11 cellular contexts compared by ENCODE assay signal in genomic region chr3:56157693-56158092, GRCh38.
A peak's percentile ranks its signal among the peaks of the same experiment; 100 is the strongest.
DNase-seq lines count a peak whose midpoint lies in the region; ATAC-seq and TF ChIP-seq lines count a peak whose summit lies in the region.
"Had no signal": no experiment of that assay in that cellular context is flagged by ENCODE, and none has a peak within 500 bp of the region (broad histone marks: within the 10 kb centered on the region; RNA-seq: fewer than 3 reads in every experiment).

No MANE protein-coding gene starts in this region.

- H3K27me3 ChIP-seq in HL-60 (ENCODE audit: insufficient read depth, poor library complexity, severe bottlenecking) = no peaks in the 10 kb centered on the region
- H3K27me3 ChIP-seq in mammary epithelial cell (ENCODE audit: insufficient read depth, low read length) = peaks cover 2% of the 10 kb centered on the region
- H3K27me3 ChIP-seq: gastrocnemius medialis, transverse colon had no signal

- peaks cover 11% of the 10 kb centered on the region for H3K9me3 Mint-ChIP-seq in stimulated activated memory B cell treated with anti-CD40 and anti-IgM and Interleukin-4, amounts not matched to agents 10 μg/mL and 1 μg/mL and 100 μg/mL, for 72 hours

- in situ Hi-C loops in mammary epithelial cell (cut with MboI; ENCODE audit: low sequenced_read_pairs in 2 of 2) = no loop called here

- H3K27ac ChIP-seq in HL-60 (replicated peaks) (peak overlapping the region; percentile 54), mammary epithelial cell (ENCODE audit: insufficient read depth, low read depth, low read length) (no peak overlapping the region)
- H3K27ac ChIP-seq: gastrocnemius medialis, transverse colon had no signal

- H3K36me3 ChIP-seq in mammary epithelial cell (ENCODE audit: insufficient read depth, low read length) = no peaks in the 10 kb centered on the region
- H3K36me3 ChIP-seq: gastrocnemius medialis, transverse colon had no signal

- no peak overlapping the region for H3K4me2 ChIP-seq in mammary epithelial cell (ENCODE audit: insufficient read depth, low read depth, low read length)

- dilution Hi-C loops in mammary epithelial cell (cut with HindIII; ENCODE audit: low sequenced_read_pairs) = no loop called here

- H3K4me3 Mint-ChIP-seq in stimulated activated memory B cell treated with anti-CD40 and anti-IgM and Interleukin-4, amounts not matched to agents 10 μg/mL and 1 μg/mL and 100 μg/mL, for 72 hours = no peak overlapping the region

- TF ChIP-seq CTCF in HL-60 (IDR thresholded peaks at IDR 0.05; ENCODE audit: insufficient read depth, low read length) (no peak), mammary epithelial cell (conservative IDR thresholded peaks at IDR 0.05 in 1 of 2, IDR thresholded peaks at IDR 0.05 in 1 of 2; ENCODE audit: extremely low read depth in 1 of 2, insufficient read depth in 1 of 2, low read depth in 1 of 2, low read length in 2 of 2) (no peak)

- H3K27me3 Mint-ChIP-seq in stimulated activated memory B cell treated with anti-CD40 and anti-IgM and Interleukin-4, amounts not matched to agents 10 μg/mL and 1 μg/mL and 100 μg/mL, for 72 hours = no peaks in the 10 kb centered on the region

- intact Hi-C loops in mammary epithelial cell (cut with micrococcal nuclease) = no loop called here

- 57% methylated on average over 3 of the region's 3 CpGs for WGBS in mammary epithelial cell (ENCODE audit: low coverage, missing lambda C conversion rate)

- H3K9ac ChIP-seq in mammary epithelial cell (ENCODE audit: insufficient read depth, low read length) = no peak overlapping the region

- no peaks in the 10 kb centered on the region for H3K79me2 ChIP-seq in mammary epithelial cell (ENCODE audit: insufficient read depth, low read length)

- no peak overlapping the region for H3K4me3 ChIP-seq in HL-60 (replicated peaks; ENCODE audit: insufficient read depth, low read length)
- H3K4me3 ChIP-seq in mammary epithelial cell (replicated peaks in 1 of 3; ENCODE audit: insufficient read depth in 1 of 3, low read depth in 2 of 3, low read length in 3 of 3) = no peak overlapping the region
- H3K4me3 ChIP-seq: gastrocnemius medialis, transverse colon had no signal

- H3K4me1 ChIP-seq in mammary epithelial cell (ENCODE audit: insufficient read depth, low read length) = no peaks in the 10 kb centered on the region
- H3K4me1 ChIP-seq: gastrocnemius medialis, transverse colon had no signal

- H3K27ac Mint-ChIP-seq in stimulated activated memory B cell treated with anti-CD40 and anti-IgM and Interleukin-4, amounts not matched to agents 10 μg/mL and 1 μg/mL and 100 μg/mL, for 72 hours = no peak overlapping the region

- no peaks in the 10 kb centered on the region for H3K36me3 Mint-ChIP-seq in stimulated activated memory B cell treated with anti-CD40 and anti-IgM and Interleukin-4, amounts not matched to agents 10 μg/mL and 1 μg/mL and 100 μg/mL, for 72 hours

- BruUV-seq in mammary epithelial cell (replicated peaks; lab: Mats Ljungman, UMichigan) = no TSS peak

- DNase-seq in HL-60 (ENCODE audit: low read depth in 1 of 2, low spot score in 1 of 2) = peak; percentile 84 to 87
- DNase-seq in mammary epithelial cell = peak; percentile 5
- no peak for DNase-seq in NCI-H1105 (lab: John Stamatoyannopoulos, UW)
- no peak for DNase-seq in HuH-7.5 (ENCODE audit: low spot score)
- no peak for DNase-seq in RKO (ENCODE audit: low spot score)
- DNase-seq: NCI-H748 treated with DMSO at 0.1 percent for 48 hours, transverse colon had no signal

- peaks cover 11% of the 10 kb centered on the region for H3K4me1 Mint-ChIP-seq in stimulated activated memory B cell treated with anti-CD40 and anti-IgM and Interleukin-4, amounts not matched to agents 10 μg/mL and 1 μg/mL and 100 μg/mL, for 72 hours

- ATAC-seq in GM18870 (IDR thresholded peaks at IDR 0.05; ENCODE audit: unreplicated experiment) (peak; percentile 80), HG03520 (IDR thresholded peaks at IDR 0.05; ENCODE audit: unreplicated experiment) (no peak)
- peak; percentile 78 for ATAC-seq in stimulated activated memory B cell treated with anti-CD40 and anti-IgM and Interleukin-4, amounts not matched to agents 10 μg/mL and 1 μg/mL and 100 μg/mL, for 72 hours

- H2AFZ ChIP-seq in mammary epithelial cell (ENCODE audit: low read depth, low read length) = no peak overlapping the region

- H3K9me3 ChIP-seq in mammary epithelial cell (replicated peaks; ENCODE audit: insufficient read depth, low read length) = no peaks in the 10 kb centered on the region
- H3K9me3 ChIP-seq: gastrocnemius medialis had no signal

- CTCF ChIA-PET in mammary epithelial cell (lab: Charles Lee; ENCODE audit: low non-redundant PET) = no interaction called here

- no peaks in the 10 kb centered on the region for H4K20me1 ChIP-seq in mammary epithelial cell (ENCODE audit: insufficient read depth, low read length)

Comparison
In these comparisons a context has a peak if more than half of its experiments do, and no peak if none do; other contexts are left out.
1. DNase-seq: peak in HL-60 (2 of 2) and mammary epithelial cell (single experiment); none in NCI-H1105 (single experiment), HuH-7.5 (single experiment) and RKO (single experiment).